In genomic region chr20:58890073-58890453, GRCh38 we compare ENCODE assay signal across 9 cellular contexts. TPM values are rescaled to one million over a fixed set of nuclear protein-coding genes. Genes with fewer than 3 reads are reported as not detected.
DNase-seq lines count a peak whose midpoint lies in the region; ATAC-seq and TF ChIP-seq lines count a peak whose summit lies in the region.
"Had no signal": no experiment of that assay in that cellular context is flagged by ENCODE, and none has a peak within 500 bp of the region (broad histone marks: within the 10 kb centered on the region; RNA-seq: fewer than 3 reads in every experiment).

No MANE protein-coding gene starts in this region.

- H3K36me3 Mint-ChIP-seq in naive thymus-derived CD8-positive, alpha-beta T cell: peaks cover 0 to 4% (median 0%) of the 10 kb centered on the region in 3 donors

- no peak for ATAC-seq in naive thymus-derived CD8-positive, alpha-beta T cell
- no peak for ATAC-seq in GM21717 (IDR thresholded peaks at IDR 0.05; ENCODE audit: unreplicated experiment)
- ATAC-seq in HG03432 (IDR thresholded peaks at IDR 0.05; ENCODE audit: unreplicated experiment): no peak

- peak overlapping the region; percentile 79 to 98 (median 93) for H3K4me3 Mint-ChIP-seq in naive thymus-derived CD8-positive, alpha-beta T cell

- POLR2A ChIA-PET in naive thymus-derived CD8-positive, alpha-beta T cell (lab: Charles Lee): interaction anchor here (0.7 to 4.8 kb wide), 22 partner anchors 8 to 501 kb away, joined by 3 to 72 read pairs (median 6); partner anchors contain the start of genes ATP5F1E, NELFCD, PRELID3B and STX16

- H3K9me2 ChIP-seq in Karpas-422 (replicated peaks; ENCODE audit: insufficient read depth, low read length): no peaks in the 10 kb centered on the region

- TF ChIP-seq CTCF in coronary artery (IDR thresholded peaks at IDR 0.05): no peak

- peaks cover 32 to 64% (median 46%) of the 10 kb centered on the region in 10 experiments for H3K4me1 ChIP-seq in BLaER1 treated with 17β-estradiol and CSF1 and Interleukin-3, amounts not matched to agents 10 nM and 100 nM
- peaks cover 38% of the 10 kb centered on the region for H3K4me1 ChIP-seq in Karpas-422 (ENCODE audit: low read length)

- H3K36me3 ChIP-seq in BLaER1 treated with 17β-estradiol and CSF1 and Interleukin-3, amounts not matched to agents 10 nM and 100 nM: peaks cover 0 to 15% (median 1%) of the 10 kb centered on the region in 11 experiments; a peak in 7 of 22 replicates
- peaks cover 10% of the 10 kb centered on the region; the same call in 1 of the 2 replicates for H3K36me3 ChIP-seq in Karpas-422 (ENCODE audit: insufficient read depth, low read length)

- H3K9me3 Mint-ChIP-seq in naive thymus-derived CD8-positive, alpha-beta T cell: no peaks in the 10 kb centered on the region

- H3K27ac ChIP-seq in BLaER1 treated with 17β-estradiol and CSF1 and Interleukin-3, amounts not matched to agents 10 nM and 100 nM: peak overlapping the region; percentile 86 to 98 (median 95)
- H3K27ac ChIP-seq in Karpas-422 (ENCODE audit: low read length) (peak overlapping the region; percentile 85), coronary artery (peak overlapping the region; percentile 100)

- DNase-seq in Karpas-422: no peak
- DNase-seq in coronary artery (ENCODE audit: low spot score): no peak
- DNase-seq in naive thymus-derived CD8-positive, alpha-beta T cell: no peak
- no peak for DNase-seq in SW480 (ENCODE audit: low spot score)
- DNase-seq in middle frontal gyrus (ENCODE audit: extremely low spot score, low spot score): no peak

- peak overlapping the region; percentile 74 to 97 (median 86) for H3K4me2 ChIP-seq in BLaER1 treated with 17β-estradiol and CSF1 and Interleukin-3, amounts not matched to agents 10 nM and 100 nM
- H3K4me2 ChIP-seq in Karpas-422 (ENCODE audit: low read depth, low read length, poor library complexity, severe bottlenecking): peak overlapping the region; percentile 93

- no peaks in the 10 kb centered on the region for H3K27me3 ChIP-seq in BLaER1 treated with 17β-estradiol and CSF1 and Interleukin-3, amounts not matched to agents 10 nM and 100 nM
- H3K27me3 ChIP-seq in Karpas-422 (ENCODE audit: low read length): no peaks in the 10 kb centered on the region

- H2AFZ ChIP-seq in Karpas-422 (ENCODE audit: low read length): no peak overlapping the region

- H3K4me1 Mint-ChIP-seq in naive thymus-derived CD8-positive, alpha-beta T cell: peaks cover 12 to 52% (median 32%) of the 10 kb centered on the region in 4 donors

- H3K27ac Mint-ChIP-seq in naive thymus-derived CD8-positive, alpha-beta T cell: peak overlapping the region; percentile 91 to 99 (median 96)

- peaks cover 48% of the 10 kb centered on the region for H3K79me2 ChIP-seq in Karpas-422 (ENCODE audit: low read length)

- peaks cover 0 to 18% (median 8%) of the 10 kb centered on the region in 11 experiments; a peak in 13 of 22 replicates for H3K9me3 ChIP-seq in BLaER1 treated with 17β-estradiol and CSF1 and Interleukin-3, amounts not matched to agents 10 nM and 100 nM (replicated peaks in 1 of 11)
- H3K9me3 ChIP-seq in Karpas-422 (ENCODE audit: low read length): no peaks in the 10 kb centered on the region

- H4K20me1 ChIP-seq in BLaER1 treated with 17β-estradiol and CSF1 and Interleukin-3, amounts not matched to agents 10 nM and 100 nM: peaks cover 22 to 42% (median 35%) of the 10 kb centered on the region in 11 experiments
- peaks cover 17% of the 10 kb centered on the region for H4K20me1 ChIP-seq in Karpas-422 (ENCODE audit: insufficient read depth, low read depth, low read length)

- peak overlapping the region; percentile 66 to 91 (median 80) for H3K4me3 ChIP-seq in BLaER1 treated with 17β-estradiol and CSF1 and Interleukin-3, amounts not matched to agents 10 nM and 100 nM
- peak overlapping the region; percentile 74 for H3K4me3 ChIP-seq in Karpas-422 (ENCODE audit: low read length)
- H3K4me3 ChIP-seq in coronary artery: peak overlapping the region; percentile 81

- no peaks in the 10 kb centered on the region for H3K27me3 Mint-ChIP-seq in naive thymus-derived CD8-positive, alpha-beta T cell

- peak overlapping the region; percentile 88 to 99 (median 96) for H3K9ac ChIP-seq in BLaER1 treated with 17β-estradiol and CSF1 and Interleukin-3, amounts not matched to agents 10 nM and 100 nM
- peak overlapping the region; percentile 86 for H3K9ac ChIP-seq in Karpas-422 (ENCODE audit: low read length)

RNA-seq across cellular contexts. Expression of gene GNAS, which starts 37.5 kb away (rescaled TPM):
- 600 and 624 TPM in 2 replicates for total RNA-seq in Karpas-422 (2014; rRNA removed; shearing (Covaris generic); ENCODE audit: low replicate concordance)
- total RNA-seq in naive thymus-derived CD8-positive, alpha-beta T cell: 100 to 1,000 TPM; 695 to 756 TPM
- polyA plus RNA-seq in naive thymus-derived CD8-positive, alpha-beta T cell: 100 to 1,000 TPM; 155 to 247 (median 169) TPM

RNA-seq across cellular contexts. Expression of gene GNAS-AS1, which starts 39.4 kb away (rescaled TPM):
- 4.0 and 6.3 TPM in 2 replicates for total RNA-seq in Karpas-422 (2014; rRNA removed; shearing (Covaris generic); ENCODE audit: low replicate concordance)
- 1 to 10 TPM; 1.3 TPM for total RNA-seq in naive thymus-derived CD8-positive, alpha-beta T cell
- under 1 TPM in 1 of 3 donors, not detected in 2; 0.14 TPM for polyA plus RNA-seq in naive thymus-derived CD8-positive, alpha-beta T cell
- total RNA-seq: lung microvascular endothelial cell had no signal
